1 cellular context compared by ENCODE assay signal in the genomic region with DNA sequence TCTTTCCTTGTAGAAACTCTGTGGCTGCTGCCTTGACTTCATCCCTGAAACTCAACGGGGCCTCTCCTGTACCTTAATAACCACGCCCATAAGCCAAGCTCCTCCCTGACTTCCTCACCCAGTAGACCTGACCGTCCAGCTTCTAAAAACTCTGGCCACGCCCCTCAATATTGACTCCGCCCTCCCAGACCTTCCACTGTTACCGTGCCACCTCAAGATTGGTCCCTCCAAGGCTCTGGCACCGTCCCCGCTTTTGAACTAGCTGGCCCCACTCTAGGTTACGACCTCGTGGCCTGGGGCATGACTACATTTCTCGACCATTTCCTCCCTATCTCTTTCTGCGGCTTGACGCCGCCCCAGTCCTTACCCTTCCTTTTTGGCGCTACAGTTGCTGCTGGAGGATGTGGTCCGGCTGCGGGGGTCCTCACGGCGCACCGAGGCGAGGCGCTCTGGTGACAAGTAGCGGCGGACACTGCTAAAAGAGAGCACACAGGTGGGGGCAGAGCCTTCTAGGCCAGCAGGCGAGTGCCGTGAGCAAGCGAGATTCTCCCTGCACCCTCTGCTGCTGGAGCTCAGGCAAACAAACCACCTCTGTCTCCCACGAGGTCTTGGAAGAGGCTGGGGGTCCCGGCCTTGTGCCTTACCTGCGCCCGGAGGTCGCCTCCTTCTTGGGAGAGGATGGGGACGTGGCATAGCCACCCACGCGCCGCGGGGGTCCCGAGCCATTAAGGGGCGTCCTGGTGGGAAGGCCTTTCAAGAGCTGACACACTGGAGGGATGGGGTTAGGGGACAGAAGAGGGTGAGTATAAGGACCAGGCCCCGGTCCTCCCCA.
A peak's percentile ranks its signal among the peaks of the same experiment; 100 is the strongest.
TF ChIP-seq lines count a peak whose summit lies in the region.

No MANE protein-coding gene starts in this region.

TF ChIP-seq in GM12878, 131 proteins besides CTCF, POLR2A, EP300 and RAD21 (continues in another document):
- no peak for TF ChIP-seq SIX5 (IDR thresholded peaks at IDR 0.05; ENCODE audit: low read depth, low read length, severe bottlenecking)
- TF ChIP-seq ZNF687 (IDR thresholded peaks at IDR 0.05): peak; percentile 64; the same call in 1 of the 2 replicates
- TF ChIP-seq BACH1 (IDR thresholded peaks at IDR 0.05; ENCODE audit: borderline replicate concordance): 0 out of 2 replicates have a peak, but pooled peaks have one; percentile 27
- peak; percentile 80 for TF ChIP-seq PKNOX1 (IDR thresholded peaks at IDR 0.05)
- no peak for TF ChIP-seq PAX8 (IDR thresholded peaks at IDR 0.05)
- TF ChIP-seq NFXL1 (IDR thresholded peaks at IDR 0.05; ENCODE audit: borderline replicate concordance): no peak
- TF ChIP-seq BCL11A (IDR thresholded peaks at IDR 0.05; ENCODE audit: low read depth, low read length): no peak
- TF ChIP-seq NR2F1 (conservative IDR thresholded peaks at IDR 0.05): peak; percentile 83
- TF ChIP-seq SPI1 (IDR thresholded peaks at IDR 0.05; ENCODE audit: borderline replicate concordance, insufficient read depth, low read depth, low read length): peak; percentile 73; the same call in 1 of the 2 replicates
- no peak for TF ChIP-seq CHD4 (IDR thresholded peaks at IDR 0.05)
- TF ChIP-seq RB1 (IDR thresholded peaks at IDR 0.05; ENCODE audit: borderline replicate concordance): 0 out of 2 replicates have a peak, but pooled peaks have one; percentile 51
- TF ChIP-seq TAF1 (IDR thresholded peaks at IDR 0.05; ENCODE audit: borderline replicate concordance, low read depth, low read length): peak; percentile 17; the same call in 1 of the 2 replicates
- TF ChIP-seq ETV6 (conservative IDR thresholded peaks at IDR 0.05 in 1 of 2, IDR thresholded peaks at IDR 0.05 in 1 of 2; ENCODE audit: borderline replicate concordance in 1 of 2, low read depth in 1 of 2): no peak
- TF ChIP-seq GATAD2B (conservative IDR thresholded peaks at IDR 0.05; ENCODE audit: low read depth): 0 out of 2 replicates have a peak, but pooled peaks have one; percentile 13
- TF ChIP-seq JUNB (IDR thresholded peaks at IDR 0.05): no peak
- no peak for TF ChIP-seq PAX5 (IDR thresholded peaks at IDR 0.05; ENCODE audit: borderline replicate concordance, low read depth, low read length)
- TF ChIP-seq MTA2 (IDR thresholded peaks at IDR 0.05; ENCODE audit: low read depth): no peak; the same call in 1 of the 2 replicates
- no peak for TF ChIP-seq IKZF2 (IDR thresholded peaks at IDR 0.05)
- TF ChIP-seq RCOR1 (conservative IDR thresholded peaks at IDR 0.05; ENCODE audit: low read depth, low read length): no peak; the same call in 1 of the 2 replicates
- TF ChIP-seq, protein P1, sequence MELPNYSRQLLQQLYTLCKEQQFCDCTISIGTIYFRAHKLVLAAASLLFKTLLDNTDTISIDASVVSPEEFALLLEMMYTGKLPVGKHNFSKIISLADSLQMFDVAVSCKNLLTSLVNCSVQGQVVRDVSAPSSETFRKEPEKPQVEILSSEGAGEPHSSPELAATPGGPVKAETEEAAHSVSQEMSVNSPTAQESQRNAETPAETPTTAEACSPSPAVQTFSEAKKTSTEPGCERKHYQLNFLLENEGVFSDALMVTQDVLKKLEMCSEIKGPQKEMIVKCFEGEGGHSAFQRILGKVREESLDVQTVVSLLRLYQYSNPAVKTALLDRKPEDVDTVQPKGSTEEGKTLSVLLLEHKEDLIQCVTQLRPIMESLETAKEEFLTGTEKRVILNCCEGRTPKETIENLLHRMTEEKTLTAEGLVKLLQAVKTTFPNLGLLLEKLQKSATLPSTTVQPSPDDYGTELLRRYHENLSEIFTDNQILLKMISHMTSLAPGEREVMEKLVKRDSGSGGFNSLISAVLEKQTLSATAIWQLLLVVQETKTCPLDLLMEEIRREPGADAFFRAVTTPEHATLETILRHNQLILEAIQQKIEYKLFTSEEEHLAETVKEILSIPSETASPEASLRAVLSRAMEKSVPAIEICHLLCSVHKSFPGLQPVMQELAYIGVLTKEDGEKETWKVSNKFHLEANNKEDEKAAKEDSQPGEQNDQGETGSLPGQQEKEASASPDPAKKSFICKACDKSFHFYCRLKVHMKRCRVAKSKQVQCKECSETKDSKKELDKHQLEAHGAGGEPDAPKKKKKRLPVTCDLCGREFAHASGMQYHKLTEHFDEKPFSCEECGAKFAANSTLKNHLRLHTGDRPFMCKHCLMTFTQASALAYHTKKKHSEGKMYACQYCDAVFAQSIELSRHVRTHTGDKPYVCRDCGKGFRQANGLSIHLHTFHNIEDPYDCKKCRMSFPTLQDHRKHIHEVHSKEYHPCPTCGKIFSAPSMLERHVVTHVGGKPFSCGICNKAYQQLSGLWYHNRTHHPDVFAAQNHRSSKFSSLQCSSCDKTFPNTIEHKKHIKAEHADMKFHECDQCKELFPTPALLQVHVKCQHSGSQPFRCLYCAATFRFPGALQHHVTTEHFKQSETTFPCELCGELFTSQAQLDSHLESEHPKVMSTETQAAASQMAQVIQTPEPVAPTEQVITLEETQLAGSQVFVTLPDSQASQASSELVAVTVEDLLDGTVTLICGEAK (IDR thresholded peaks at IDR 0.05; ENCODE audit: borderline replicate concordance): peak; percentile 62; the same call in 1 of the 2 replicates
- TF ChIP-seq POLR2AphosphoS2 (IDR thresholded peaks at IDR 0.05; ENCODE audit: low read depth, low read length): 0 out of 2 replicates have a peak, but pooled peaks have one; percentile 18
- peak; percentile 51 for TF ChIP-seq KLF5 (IDR thresholded peaks at IDR 0.05; ENCODE audit: partially characterized antibody)
- TF ChIP-seq KDM1A (IDR thresholded peaks at IDR 0.05; ENCODE audit: borderline replicate concordance): no peak
- TF ChIP-seq SMC3 (IDR thresholded peaks at IDR 0.05; ENCODE audit: borderline replicate concordance, low read length): no peak
- peak; percentile 21; the same call in 1 of the 2 replicates for TF ChIP-seq IRF4 (IDR thresholded peaks at IDR 0.05; ENCODE audit: low read depth, low read length)
- TF ChIP-seq TCF3 (IDR thresholded peaks at IDR 0.05; ENCODE audit: borderline replicate concordance, insufficient read depth, low read depth, low read length): 0 out of 2 replicates have a peak, but pooled peaks have one; percentile 30
- TF ChIP-seq YBX1 (IDR thresholded peaks at IDR 0.05): no peak
- TF ChIP-seq CREB1 (IDR thresholded peaks at IDR 0.05; ENCODE audit: low read depth): 0 out of 2 replicates have a peak, but pooled peaks have one; percentile 41
- peak; percentile 32; the same call in 1 of the 3 replicates for TF ChIP-seq POU2F2 (IDR thresholded peaks at IDR 0.05; ENCODE audit: borderline replicate concordance, low read depth, low read length)
- peak; percentile 28; the same call in 1 of the 2 replicates for TF ChIP-seq MAX (IDR thresholded peaks at IDR 0.05; ENCODE audit: low read depth, low read length)
- TF ChIP-seq RBBP5 (conservative IDR thresholded peaks at IDR 0.05): no peak
- TF ChIP-seq NBN (IDR thresholded peaks at IDR 0.05): peak; percentile 77; the same call in 1 of the 2 replicates
- no peak for TF ChIP-seq ZNF384 (IDR thresholded peaks at IDR 0.05; ENCODE audit: borderline replicate concordance, low read depth, low read length)
- peak; percentile 70 for TF ChIP-seq MXI1 (IDR thresholded peaks at IDR 0.05; ENCODE audit: low read depth, low read length)
- TF ChIP-seq ZNF274 (IDR thresholded peaks at IDR 0.05; ENCODE audit: insufficient read depth, insufficient read length): no peak
- 0 out of 2 replicates have a peak, but pooled peaks have one; percentile 53 for TF ChIP-seq STAT1 (conservative IDR thresholded peaks at IDR 0.05)
- TF ChIP-seq CHD1 (IDR thresholded peaks at IDR 0.05; ENCODE audit: low read depth, low read length): no peak
- 0 out of 2 replicates have a peak, but pooled peaks have one; percentile 30 for TF ChIP-seq LARP7 (IDR thresholded peaks at IDR 0.05)
- TF ChIP-seq ZNF207 (IDR thresholded peaks at IDR 0.05; ENCODE audit: borderline replicate concordance): peak; percentile 42; the same call in 1 of the 2 replicates
- TF ChIP-seq RUNX3 (IDR thresholded peaks at IDR 0.05; ENCODE audit: low read length): 0 out of 2 replicates have a peak, but pooled peaks have one; percentile 4
- TF ChIP-seq, protein P2, sequence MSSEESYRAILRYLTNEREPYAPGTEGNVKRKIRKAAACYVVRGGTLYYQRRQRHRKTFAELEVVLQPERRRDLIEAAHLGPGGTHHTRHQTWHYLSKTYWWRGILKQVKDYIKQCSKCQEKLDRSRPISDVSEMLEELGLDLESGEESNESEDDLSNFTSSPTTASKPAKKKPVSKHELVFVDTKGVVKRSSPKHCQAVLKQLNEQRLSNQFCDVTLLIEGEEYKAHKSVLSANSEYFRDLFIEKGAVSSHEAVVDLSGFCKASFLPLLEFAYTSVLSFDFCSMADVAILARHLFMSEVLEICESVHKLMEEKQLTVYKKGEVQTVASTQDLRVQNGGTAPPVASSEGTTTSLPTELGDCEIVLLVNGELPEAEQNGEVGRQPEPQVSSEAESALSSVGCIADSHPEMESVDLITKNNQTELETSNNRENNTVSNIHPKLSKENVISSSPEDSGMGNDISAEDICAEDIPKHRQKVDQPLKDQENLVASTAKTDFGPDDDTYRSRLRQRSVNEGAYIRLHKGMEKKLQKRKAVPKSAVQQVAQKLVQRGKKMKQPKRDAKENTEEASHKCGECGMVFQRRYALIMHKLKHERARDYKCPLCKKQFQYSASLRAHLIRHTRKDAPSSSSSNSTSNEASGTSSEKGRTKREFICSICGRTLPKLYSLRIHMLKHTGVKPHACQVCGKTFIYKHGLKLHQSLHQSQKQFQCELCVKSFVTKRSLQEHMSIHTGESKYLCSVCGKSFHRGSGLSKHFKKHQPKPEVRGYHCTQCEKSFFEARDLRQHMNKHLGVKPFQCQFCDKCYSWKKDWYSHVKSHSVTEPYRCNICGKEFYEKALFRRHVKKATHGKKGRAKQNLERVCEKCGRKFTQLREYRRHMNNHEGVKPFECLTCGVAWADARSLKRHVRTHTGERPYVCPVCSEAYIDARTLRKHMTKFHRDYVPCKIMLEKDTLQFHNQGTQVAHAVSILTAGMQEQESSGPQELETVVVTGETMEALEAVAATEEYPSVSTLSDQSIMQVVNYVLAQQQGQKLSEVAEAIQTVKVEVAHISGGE (CRISPR knock-in tag; IDR thresholded peaks at IDR 0.05): peak; percentile 22; the same call in 1 of the 2 replicates
- peak; percentile 92 for TF ChIP-seq HDGF (IDR thresholded peaks at IDR 0.05)
